ENCODE assay signal across 14 cellular contexts in genomic region chr7:47329320-47329926, GRCh38.
DNase-seq lines count a peak whose midpoint lies in the region; ATAC-seq and TF ChIP-seq lines count a peak whose summit lies in the region.
"Had no signal": no experiment of that assay in that cellular context is flagged by ENCODE, and none has a peak within 500 bp of the region (broad histone marks: within the 10 kb centered on the region; RNA-seq: fewer than 3 reads in every experiment).

No MANE protein-coding gene starts in this region.

- no peaks in the 10 kb centered on the region for H3K36me3 Mint-ChIP-seq in stimulated activated effector memory CD8-positive, alpha-beta T cell treated with anti-CD3 and anti-CD28 coated beads, Interleukin-12 subunit alpha, Interleukin-12 subunit beta, amount 100 ng/mL, for 72 hours
- H3K36me3 Mint-ChIP-seq: naive thymus-derived CD8-positive, alpha-beta T cell had no signal

- H3K4me1 ChIP-seq in Peyer's patch (peaks cover 0 to 39% (median 3%) of the 10 kb centered on the region in 4 donors), esophagus muscularis mucosa (peaks cover 47 to 68% (median 59%) of the 10 kb centered on the region in 4 donors), mesodermal cell (ENCODE audit: control insufficient read depth, insufficient read depth, low read length, poor library complexity, severe bottlenecking) (peaks cover 54% of the 10 kb centered on the region), BE2C (peaks cover 12% of the 10 kb centered on the region)

- TF ChIP-seq CTCF in Peyer's patch (IDR thresholded peaks at IDR 0.05) (no peak), esophagus muscularis mucosa (IDR thresholded peaks at IDR 0.05) (no peak), BE2C (IDR thresholded peaks at IDR 0.05; ENCODE audit: low read depth, low read length) (no peak)

- WGBS in esophagus muscularis mucosa, result 75% methylated on average over 9 of the region's 19 CpGs
- WGBS in mesodermal cell (ENCODE audit: insufficient coverage in 2 of 2), 2 experiments, result 84 to 87% methylated on average over 15 to 19 of the region's 19 CpGs

- H3K9me3 Mint-ChIP-seq in stimulated activated effector memory CD8-positive, alpha-beta T cell treated with anti-CD3 and anti-CD28 coated beads, Interleukin-12 subunit alpha, Interleukin-12 subunit beta, amount 100 ng/mL, for 72 hours, result peaks cover 3% of the 10 kb centered on the region
- H3K9me3 Mint-ChIP-seq: dendritic cell treated with granulocyte-macrophage colony-stimulating factor and Interleukin-4, amounts not matched to agents 40 ng/mL and 50 ng/mL, for 4 days; naive thymus-derived CD8-positive, alpha-beta T cell had no signal

- peak in 1 of 3 donors; percentile 49 for DNase-seq in Peyer's patch
- DNase-seq in esophagus muscularis mucosa (ENCODE audit: extremely low spot score), result no peak
- DNase-seq in BE2C, result no peak
- DNase-seq in DMS114 treated with DMSO at 0.1 percent for 48 hours (lab: John Stamatoyannopoulos, UW; ENCODE audit: unreplicated experiment), result no peak
- no peak for DNase-seq in NCI-H1048 (lab: John Stamatoyannopoulos, UW)
- no peak for DNase-seq in stimulated activated effector memory CD8-positive, alpha-beta T cell treated with anti-CD3 and anti-CD28 coated beads, Interleukin-12 subunit alpha, Interleukin-12 subunit beta, amount 100 ng/mL, for 72 hours (ENCODE audit: low spot score in 2 of 2)
- DNase-seq: activated CD4-positive, CD25-positive, alpha-beta regulatory T cell treated with anti-CD3 and anti-CD28 coated beads, Interleukin-2, amount 50 U/mL, for 72 hours; activated effector memory CD4-positive, alpha-beta T cell treated with Interleukin-2 at 50 U/mL for 16 hours; naive thymus-derived CD8-positive, alpha-beta T cell; NCI-H510A treated with DMSO at 0.1 percent for 48 hours had no signal

- no peak for TF ChIP-seq EP300 in esophagus muscularis mucosa (IDR thresholded peaks at IDR 0.05)

- intact Hi-C loops in esophagus muscularis mucosa (cut with DNase I), result no loop called here

- H3K4me3 Mint-ChIP-seq in stimulated activated effector memory CD8-positive, alpha-beta T cell treated with anti-CD3 and anti-CD28 coated beads, Interleukin-12 subunit alpha, Interleukin-12 subunit beta, amount 100 ng/mL, for 72 hours, result no peak overlapping the region
- H3K4me3 Mint-ChIP-seq: dendritic cell treated with granulocyte-macrophage colony-stimulating factor and Interleukin-4, amounts not matched to agents 40 ng/mL and 50 ng/mL, for 4 days; naive thymus-derived CD8-positive, alpha-beta T cell had no signal

- no peaks in the 10 kb centered on the region for H3K27me3 ChIP-seq in Peyer's patch
- H3K27me3 ChIP-seq in esophagus muscularis mucosa, result no peaks in the 10 kb centered on the region
- no peaks in the 10 kb centered on the region for H3K27me3 ChIP-seq in BE2C

- H3K9me3 ChIP-seq in Peyer's patch (no peaks in the 10 kb centered on the region), esophagus muscularis mucosa (no peaks in the 10 kb centered on the region), mesodermal cell (ENCODE audit: control insufficient read depth, low read length) (no peaks in the 10 kb centered on the region), BE2C (no peaks in the 10 kb centered on the region)
- H3K9me3 ChIP-seq: HAP-1 had no signal

- H3K27ac ChIP-seq in Peyer's patch, result peak overlapping the region in 3 of 4 donors; percentile 19 to 78 (median 72)
- H3K27ac ChIP-seq in esophagus muscularis mucosa (replicated peaks in 1 of 4), result peak overlapping the region in 3 of 4 donors; percentile 66 to 75 (median 74)
- peak overlapping the region; percentile 98 for H3K27ac ChIP-seq in mesodermal cell (ENCODE audit: low read depth, low read length, severe bottlenecking)
- peak overlapping the region; percentile 69 for H3K27ac ChIP-seq in temporal lobe (ENCODE audit: low read depth, low read length)

- TF ChIP-seq POLR2A in Peyer's patch (IDR thresholded peaks at IDR 0.05) (no peak), esophagus muscularis mucosa (IDR thresholded peaks at IDR 0.05; ENCODE audit: low read depth) (no peak)

- no peaks in the 10 kb centered on the region for H3K4me1 Mint-ChIP-seq in stimulated activated effector memory CD8-positive, alpha-beta T cell treated with anti-CD3 and anti-CD28 coated beads, Interleukin-12 subunit alpha, Interleukin-12 subunit beta, amount 100 ng/mL, for 72 hours
- H3K4me1 Mint-ChIP-seq: naive thymus-derived CD8-positive, alpha-beta T cell had no signal

- no peak overlapping the region for H3K27ac Mint-ChIP-seq in stimulated activated effector memory CD8-positive, alpha-beta T cell treated with anti-CD3 and anti-CD28 coated beads, Interleukin-12 subunit alpha, Interleukin-12 subunit beta, amount 100 ng/mL, for 72 hours
- H3K27ac Mint-ChIP-seq: dendritic cell treated with granulocyte-macrophage colony-stimulating factor and Interleukin-4, amounts not matched to agents 40 ng/mL and 50 ng/mL, for 4 days; naive thymus-derived CD8-positive, alpha-beta T cell had no signal

- no peak overlapping the region for H3K4me3 ChIP-seq in Peyer's patch
- H3K4me3 ChIP-seq in esophagus muscularis mucosa, result no peak overlapping the region
- H3K4me3 ChIP-seq in mesodermal cell (ENCODE audit: extremely low read depth, insufficient read depth, low read length, poor library complexity, severe bottlenecking), result no peak overlapping the region
- H3K4me3 ChIP-seq in BE2C (ENCODE audit: low read depth, low read length), result no peak overlapping the region
- H3K4me3 ChIP-seq: HAP-1 had no signal

- ATAC-seq in stimulated activated effector memory CD8-positive, alpha-beta T cell treated with anti-CD3 and anti-CD28 coated beads, Interleukin-12 subunit alpha, Interleukin-12 subunit beta, amount 100 ng/mL, for 72 hours, result no peak
- ATAC-seq: naive thymus-derived CD8-positive, alpha-beta T cell had no signal

- H3K36me3 ChIP-seq in Peyer's patch (peaks cover 0 to 19% (median 0%) of the 10 kb centered on the region in 3 donors), esophagus muscularis mucosa (peaks cover 0 to 4% (median 0%) of the 10 kb centered on the region in 4 donors), mesodermal cell (ENCODE audit: control insufficient read depth, insufficient read depth, low read length) (peaks cover 3% of the 10 kb centered on the region), BE2C (no peaks in the 10 kb centered on the region)
- H3K36me3 ChIP-seq: HAP-1 had no signal
